Comparison of ENCODE assay signal across 8 cellular contexts in the genomic region with DNA sequence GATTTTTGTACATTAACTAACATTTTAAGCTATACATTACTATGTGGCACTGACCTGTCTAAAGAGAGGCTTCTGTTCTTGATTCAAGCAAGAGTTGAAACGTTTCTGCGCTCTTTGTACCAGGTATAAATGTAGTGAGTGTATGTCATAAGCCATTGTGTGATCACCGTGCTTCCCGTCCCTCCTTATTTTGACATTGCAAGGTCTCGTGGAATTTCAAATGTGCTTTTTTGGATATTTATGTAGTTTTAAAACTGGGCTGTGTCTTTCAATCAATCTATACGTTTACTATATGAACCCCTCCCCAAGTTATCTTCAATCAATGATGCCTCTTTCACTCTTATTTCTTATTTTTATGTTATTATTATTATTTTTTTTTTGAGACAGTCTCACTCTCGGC. TPM values are rescaled to one million over a fixed set of nuclear protein-coding genes. Genes with fewer than 3 reads are reported as not detected.
DNase-seq lines count a peak whose midpoint lies in the region; ATAC-seq, FAIRE-seq and TF ChIP-seq lines count a peak whose summit lies in the region.

A gene with protein sequence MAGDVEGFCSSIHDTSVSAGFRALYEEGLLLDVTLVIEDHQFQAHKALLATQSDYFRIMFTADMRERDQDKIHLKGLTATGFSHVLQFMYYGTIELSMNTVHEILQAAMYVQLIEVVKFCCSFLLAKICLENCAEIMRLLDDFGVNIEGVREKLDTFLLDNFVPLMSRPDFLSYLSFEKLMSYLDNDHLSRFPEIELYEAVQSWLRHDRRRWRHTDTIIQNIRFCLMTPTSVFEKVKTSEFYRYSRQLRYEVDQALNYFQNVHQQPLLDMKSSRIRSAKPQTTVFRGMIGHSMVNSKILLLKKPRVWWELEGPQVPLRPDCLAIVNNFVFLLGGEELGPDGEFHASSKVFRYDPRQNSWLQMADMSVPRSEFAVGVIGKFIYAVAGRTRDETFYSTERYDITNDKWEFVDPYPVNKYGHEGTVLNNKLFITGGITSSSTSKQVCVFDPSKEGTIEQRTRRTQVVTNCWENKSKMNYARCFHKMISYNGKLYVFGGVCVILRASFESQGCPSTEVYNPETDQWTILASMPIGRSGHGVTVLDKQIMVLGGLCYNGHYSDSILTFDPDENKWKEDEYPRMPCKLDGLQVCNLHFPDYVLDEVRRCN (minus strand): TSS at position 101 of the 400 bp plus-strand sequence. CDS start 20,493 bp downstream, outside the sequence.

- no peaks in the 10 kb centered on the region for H3K27me3 Mint-ChIP-seq in T-helper 1 cell treated with Interleukin-12 subunit alpha and Interleukin-12 subunit beta and Interleukin-4 antibody, amounts not matched to agents 30 μg/mL and 1 μg/mL, for 36 hours (ENCODE audit: low read depth)
- no peaks in the 10 kb centered on the region for H3K27me3 Mint-ChIP-seq in activated naive CD8-positive, alpha-beta T cell treated with anti-CD3 and anti-CD28 coated beads, Interleukin-2, amount 50 U/mL, for 24 hours

- H3K27ac ChIP-seq in kidney (ENCODE audit: low read depth in 2 of 2, low read length in 2 of 2): peak within 1 kb of the TSS; percentile 89 to 95
- H3K27ac ChIP-seq in suprapubic skin: peak within 1 kb of the TSS; percentile 98

- peaks cover 9% of the 10 kb centered on the region for H3K4me1 Mint-ChIP-seq in T-helper 1 cell treated with Interleukin-12 subunit alpha and Interleukin-12 subunit beta and Interleukin-4 antibody, amounts not matched to agents 30 μg/mL and 1 μg/mL, for 36 hours (ENCODE audit: low read depth)
- H3K4me1 Mint-ChIP-seq in activated naive CD8-positive, alpha-beta T cell treated with anti-CD3 and anti-CD28 coated beads, Interleukin-2, amount 50 U/mL, for 24 hours: peaks cover 9% of the 10 kb centered on the region

- TF ChIP-seq POLR2A in suprapubic skin (IDR thresholded peaks at IDR 0.05): no peak

- DNase-seq in T-helper 1 cell (no peak), kidney (no peak), suprapubic skin (ENCODE audit: low spot score in 2 of 2) (no peak), NCI-H2171 treated with DMSO at 0.1 percent for 48 hours (lab: John Stamatoyannopoulos, UW) (no peak), mucosa of descending colon (no peak)
- DNase-seq in activated naive CD8-positive, alpha-beta T cell treated with anti-CD3 and anti-CD28 coated beads, Interleukin-2, amount 50 U/mL, for 24 hours: no peak

- H3K27me3 ChIP-seq in suprapubic skin: no peaks in the 10 kb centered on the region

- 82% methylated on average over 7 of the region's 7 CpGs for WGBS in suprapubic skin

- no peaks in the 10 kb centered on the region for H3K9me3 ChIP-seq in kidney (ENCODE audit: control insufficient read depth in 1 of 2, low read length in 2 of 2)
- no peaks in the 10 kb centered on the region for H3K9me3 ChIP-seq in suprapubic skin
- H3K9me3 ChIP-seq in mucosa of descending colon: no peaks in the 10 kb centered on the region

- no peaks in the 10 kb centered on the region for H3K36me3 ChIP-seq in kidney (ENCODE audit: control insufficient read depth in 1 of 2, insufficient read depth in 2 of 2, low read length in 2 of 2)
- H3K36me3 ChIP-seq in suprapubic skin: no peaks in the 10 kb centered on the region
- no peaks in the 10 kb centered on the region for H3K36me3 ChIP-seq in mucosa of descending colon (ENCODE audit: low read depth)

- no peaks in the 10 kb centered on the region for H3K9me3 Mint-ChIP-seq in T-helper 1 cell treated with Interleukin-12 subunit alpha and Interleukin-12 subunit beta and Interleukin-4 antibody, amounts not matched to agents 30 μg/mL and 1 μg/mL, for 36 hours
- no peaks in the 10 kb centered on the region for H3K9me3 Mint-ChIP-seq in activated naive CD8-positive, alpha-beta T cell treated with anti-CD3 and anti-CD28 coated beads, Interleukin-2, amount 50 U/mL, for 24 hours

- peak within 1 kb of the TSS; percentile 75 for H3K4me3 Mint-ChIP-seq in T-helper 1 cell treated with Interleukin-12 subunit alpha and Interleukin-12 subunit beta and Interleukin-4 antibody, amounts not matched to agents 30 μg/mL and 1 μg/mL, for 36 hours
- peak within 1 kb of the TSS; percentile 82 for H3K4me3 Mint-ChIP-seq in activated naive CD8-positive, alpha-beta T cell treated with anti-CD3 and anti-CD28 coated beads, Interleukin-2, amount 50 U/mL, for 24 hours

- H3K4me3 ChIP-seq in kidney (ENCODE audit: low read length in 2 of 2) (peak within 1 kb of the TSS; percentile 78 to 85), suprapubic skin (peak within 1 kb of the TSS; percentile 79), mucosa of descending colon (no peak within 1 kb of the TSS)

- peak within 1 kb of the TSS; percentile 73 for H3K9ac ChIP-seq in kidney (ENCODE audit: low read length in 2 of 2)

- TF ChIP-seq EP300 in suprapubic skin (IDR thresholded peaks at IDR 0.05): no peak

- no peak for FAIRE-seq in kidney (lab: Jason Lieb, UNC)

- intact Hi-C loops in kidney (cut with DNase I) (no loop called here), mucosa of descending colon (cut with DNase I, micrococcal nuclease) (no loop called here)

- H3K27ac Mint-ChIP-seq in T-helper 1 cell treated with Interleukin-12 subunit alpha and Interleukin-12 subunit beta and Interleukin-4 antibody, amounts not matched to agents 30 μg/mL and 1 μg/mL, for 36 hours: peak within 1 kb of the TSS; percentile 93
- peak within 1 kb of the TSS; percentile 84 for H3K27ac Mint-ChIP-seq in activated naive CD8-positive, alpha-beta T cell treated with anti-CD3 and anti-CD28 coated beads, Interleukin-2, amount 50 U/mL, for 24 hours

- H3K4me1 ChIP-seq in kidney (ENCODE audit: control insufficient read depth in 1 of 2, insufficient read depth in 1 of 2, low read depth in 1 of 2, low read length in 2 of 2) (no peaks in the 10 kb centered on the region), suprapubic skin (no peaks in the 10 kb centered on the region), mucosa of descending colon (ENCODE audit: low read depth) (no peaks in the 10 kb centered on the region)

- ATAC-seq in activated naive CD8-positive, alpha-beta T cell treated with anti-CD3 and anti-CD28 coated beads, Interleukin-2, amount 50 U/mL, for 24 hours: no peak
- ATAC-seq in mucosa of descending colon: no peak
- ATAC-seq in GM18498 (IDR thresholded peaks at IDR 0.05; ENCODE audit: unreplicated experiment): no peak

- H3K36me3 Mint-ChIP-seq in T-helper 1 cell treated with Interleukin-12 subunit alpha and Interleukin-12 subunit beta and Interleukin-4 antibody, amounts not matched to agents 30 μg/mL and 1 μg/mL, for 36 hours (ENCODE audit: low read depth): no peaks in the 10 kb centered on the region
- peaks cover 6% of the 10 kb centered on the region for H3K36me3 Mint-ChIP-seq in activated naive CD8-positive, alpha-beta T cell treated with anti-CD3 and anti-CD28 coated beads, Interleukin-2, amount 50 U/mL, for 24 hours (ENCODE audit: low read depth)

- TF ChIP-seq CTCF in kidney (IDR thresholded peaks at IDR 0.05; ENCODE audit: borderline replicate concordance, extremely low read depth, insufficient read depth) (no peak), suprapubic skin (IDR thresholded peaks at IDR 0.05) (no peak), mucosa of descending colon (IDR thresholded peaks at IDR 0.05) (no peak)

RNA-seq across cellular contexts. Expression of the gene that starts here (rescaled TPM):
- total RNA-seq in kidney: 7.2 TPM
- polyA plus RNA-seq in kidney (ENCODE audit: insufficient read depth, low read depth, low replicate concordance): 2.2 TPM
- total RNA-seq in suprapubic skin: 1 to 10 TPM; 6.0 to 9.6 (median 7.4) TPM
- 1 to 10 TPM; 3.3 to 9.7 (median 3.4) TPM for total RNA-seq in mucosa of descending colon
